ENCODE assay signal across 13 cellular contexts in the genomic region with DNA sequence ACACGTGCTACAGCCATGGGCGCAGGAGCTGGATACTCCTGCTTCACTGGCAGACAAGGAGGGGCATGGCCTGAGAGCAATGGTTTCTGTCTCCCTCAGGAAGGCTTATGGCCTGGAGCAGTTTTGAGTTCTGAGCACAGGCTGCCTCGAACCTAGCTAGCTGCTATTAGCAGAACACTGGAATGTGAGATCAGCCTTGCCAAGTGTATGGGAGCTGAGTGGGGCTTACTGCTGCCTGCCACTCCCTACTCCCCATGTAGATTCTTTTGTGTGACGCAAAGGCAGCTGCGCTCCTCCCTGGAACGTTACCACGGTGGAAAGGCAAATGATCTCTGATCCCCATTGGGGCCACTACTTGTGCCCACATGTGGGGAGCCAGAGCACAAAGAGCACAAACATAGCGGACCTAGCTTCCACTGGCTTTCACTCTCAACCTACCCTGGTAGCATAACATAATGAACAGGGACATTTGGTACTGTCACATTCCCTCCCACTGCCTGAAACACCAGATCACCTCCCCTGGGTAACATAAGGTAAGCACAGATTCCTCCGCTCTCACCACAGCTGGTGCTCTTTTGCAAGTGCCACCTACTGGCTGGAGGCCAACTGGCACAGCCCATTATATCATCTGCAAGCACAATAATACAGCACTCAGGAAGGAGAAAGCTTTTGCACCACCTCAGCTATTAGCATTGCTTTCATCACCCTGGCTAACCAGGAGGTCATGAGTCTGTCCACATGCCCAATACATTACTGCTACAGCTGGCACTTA.
A peak's percentile ranks its signal among the peaks of the same experiment; 100 is the strongest.
DNase-seq lines count a peak whose midpoint lies in the region; ATAC-seq and TF ChIP-seq lines count a peak whose summit lies in the region.
"Had no signal": no experiment of that assay in that cellular context is flagged by ENCODE, and none has a peak within 500 bp of the region (broad histone marks: within the 10 kb centered on the region; RNA-seq: fewer than 3 reads in every experiment).

No MANE protein-coding gene starts in this region.

- H3K27ac ChIP-seq in lower lobe of right lung, result no peak overlapping the region
- H3K27ac ChIP-seq: A549, ascending aorta, right atrium auricular region had no signal

- no peaks in the 10 kb centered on the region for H3K4me1 ChIP-seq in lower lobe of right lung
- H3K4me1 ChIP-seq: A549, ascending aorta, right atrium auricular region had no signal

- H3K36me3 ChIP-seq in lower lobe of right lung, result no peaks in the 10 kb centered on the region
- H3K36me3 ChIP-seq: ascending aorta, right atrium auricular region had no signal

- peaks cover 4% of the 10 kb centered on the region for H3K9me3 ChIP-seq in lower lobe of right lung
- H3K9me3 ChIP-seq: A549 had no signal

- intact Hi-C loops in lower lobe of right lung (cut with DNase I), result no loop called here

- H3K27me3 ChIP-seq in lower lobe of right lung (ENCODE audit: low read depth), result no peaks in the 10 kb centered on the region
- H3K27me3 ChIP-seq: ascending aorta, right atrium auricular region had no signal

- TF ChIP-seq CTCF in lower lobe of right lung (IDR thresholded peaks at IDR 0.05), result no peak

- H3K4me3 ChIP-seq in lower lobe of right lung, result no peak overlapping the region
- H3K4me3 ChIP-seq: A549, ascending aorta, right atrium auricular region had no signal

- DNase-seq in NCI-H1105 treated with DMSO at 0.1 percent for 48 hours (lab: John Stamatoyannopoulos, UW) (peak; percentile 29), NCI-H1105 (lab: John Stamatoyannopoulos, UW) (no peak), H4 (ENCODE audit: low spot score) (peak; percentile 12), RPMI8226 (peak; percentile 37), lower lobe of right lung (no peak), activated gamma-delta T cell treated with Interleukin-2 at 50 U/mL for 16 hours (no peak), D341Med (ENCODE audit: low spot score) (no peak)
- DNase-seq: activated CD4-positive, alpha-beta T cell treated with anti-CD3 and anti-CD28 coated beads for 4 hours; DMS79 treated with DMSO at 0.1 percent for 48 hours had no signal

- ATAC-seq in lower lobe of right lung (peak; percentile 19 to 24), HG03432 (IDR thresholded peaks at IDR 0.05; ENCODE audit: unreplicated experiment) (no peak)
- ATAC-seq: A549 had no signal

Comparison
In these comparisons a context has a peak if more than half of its experiments do, and no peak if none do; other contexts are left out.
1. DNase-seq: peak in NCI-H1105 treated with DMSO at 0.1 percent for 48 hours (single experiment), H4 (single experiment) and RPMI8226 (single experiment); none in NCI-H1105 (single experiment), lower lobe of right lung (single experiment), activated gamma-delta T cell treated with Interleukin-2 at 50 U/mL for 16 hours (single experiment) and D341Med (single experiment).